ENCODE assay signal across 18 cellular contexts in the genomic region with DNA sequence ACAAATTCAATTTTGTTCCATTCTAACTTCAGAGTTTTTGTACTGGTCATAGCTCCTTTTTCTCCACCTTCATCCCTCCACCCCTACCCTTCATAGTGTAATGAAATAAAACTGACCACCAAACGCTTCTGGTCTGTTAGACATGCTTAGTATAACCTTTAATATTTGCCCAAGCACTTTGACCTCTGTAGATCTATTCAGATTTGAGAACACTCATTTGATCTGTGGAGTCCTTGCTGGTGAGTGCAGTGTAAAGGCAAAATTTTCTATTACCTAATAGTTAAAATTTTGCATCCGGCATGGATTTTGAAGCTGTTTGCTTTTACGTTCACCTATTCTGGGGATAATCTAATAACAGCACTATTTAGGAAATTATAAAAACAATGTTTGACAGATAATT. TPM values are rescaled to one million over a fixed set of nuclear protein-coding genes. Genes with fewer than 3 reads are reported as not detected.
DNase-seq lines count a peak whose midpoint lies in the region; ATAC-seq, FAIRE-seq and TF ChIP-seq lines count a peak whose summit lies in the region.
"Had no signal": no experiment of that assay in that cellular context is flagged by ENCODE, and none has a peak within 500 bp of the region (broad histone marks: within the 10 kb centered on the region; RNA-seq: fewer than 3 reads in every experiment).

No MANE protein-coding gene starts in this region.

- no TSS peak for BruUV-seq in K562 (replicated peaks; lab: Mats Ljungman, UMichigan)

- H3K4me3 ChIP-seq in K562 (no peak overlapping the region), right lobe of liver (no peak overlapping the region), prostate gland (no peak overlapping the region), transverse colon (peak overlapping the region in 1 of 4 donors; percentile 18), mucosa of descending colon (no peak overlapping the region)
- H3K4me3 ChIP-seq: A549, GM23338 had no signal

- no peak for TF ChIP-seq EP300 in K562 (IDR thresholded peaks at IDR 0.05; ENCODE audit: low read length)
- no peak for TF ChIP-seq EP300 in transverse colon (IDR thresholded peaks at IDR 0.05; ENCODE audit: low read depth)

- TF ChIP-seq CTCF in K562 (IDR thresholded peaks at IDR 0.05 in 2 of 3, conservative IDR thresholded peaks at IDR 0.05 in 1 of 3; ENCODE audit: insufficient read depth in 2 of 3, low read depth in 1 of 3, low read length in 3 of 3) = no peak
- TF ChIP-seq CTCF in right lobe of liver (IDR thresholded peaks at IDR 0.05) = no peak
- TF ChIP-seq CTCF in prostate gland (IDR thresholded peaks at IDR 0.05) = no peak
- TF ChIP-seq CTCF in transverse colon (IDR thresholded peaks at IDR 0.05) = no peak
- TF ChIP-seq CTCF in mucosa of descending colon (IDR thresholded peaks at IDR 0.05) = no peak

- H3K9me3 ChIP-seq in K562 (replicated peaks; ENCODE audit: control insufficient read depth, insufficient read depth, low read depth, low read length) (no peaks in the 10 kb centered on the region), right lobe of liver (no peaks in the 10 kb centered on the region), prostate gland (no peaks in the 10 kb centered on the region), transverse colon (no peaks in the 10 kb centered on the region), mucosa of descending colon (no peaks in the 10 kb centered on the region)
- H3K9me3 ChIP-seq: A549, BE2C had no signal

- peaks cover 51% of the 10 kb centered on the region; the same call in 2 of the 3 replicates for H3K36me3 ChIP-seq in K562 (ENCODE audit: control insufficient read depth, insufficient read depth, low read length)
- H3K36me3 ChIP-seq in right lobe of liver = no peaks in the 10 kb centered on the region
- H3K36me3 ChIP-seq in prostate gland = no peaks in the 10 kb centered on the region
- no peaks in the 10 kb centered on the region for H3K36me3 ChIP-seq in transverse colon
- no peaks in the 10 kb centered on the region for H3K36me3 ChIP-seq in mucosa of descending colon (ENCODE audit: low read depth)
- H3K36me3 ChIP-seq: BE2C had no signal

- no peaks in the 10 kb centered on the region for H3K36me3 Mint-ChIP-seq in activated T-helper 1 cell treated with anti-CD3 and anti-CD28 coated beads, Interleukin-12 subunit alpha, Interleukin-12 subunit beta, Interleukin-2, Interleukin-4 antibody, amounts not matched to agents 30 ng/mL and 10 ng/mL and 1 ng/mL, durations not matched to agents 14 hours and 24 hours and 36 hours (ENCODE audit: low read depth)

- H3K27ac ChIP-seq in K562 (ENCODE audit: extremely low read depth, low read depth, low read length) (no peak overlapping the region), right lobe of liver (peak overlapping the region in 1 of 3 donors; percentile 33), prostate gland (peak overlapping the region; percentile 52 to 56), transverse colon (peak overlapping the region; percentile 54 to 79 (median 70))
- H3K27ac ChIP-seq: A549, C4-2B had no signal

- H3K27me3 ChIP-seq in K562 (ENCODE audit: control insufficient read depth in 2 of 2, insufficient read depth in 2 of 2, low read length in 2 of 2) (no peaks in the 10 kb centered on the region), right lobe of liver (no peaks in the 10 kb centered on the region), prostate gland (replicated peaks; ENCODE audit: insufficient read depth) (no peaks in the 10 kb centered on the region), transverse colon (no peaks in the 10 kb centered on the region)
- H3K27me3 ChIP-seq: BE2C had no signal

- H4K20me1 ChIP-seq in K562 (replicated peaks; ENCODE audit: control insufficient read depth, insufficient read depth, low read length) = no peaks in the 10 kb centered on the region

- CTCF ChIA-PET in K562 (lab: Yijun Ruan, JAX; ENCODE audit: low intra/inter-chr PET ratio) = no interaction called here

- POLR2A ChIA-PET in K562 (lab: Yijun Ruan, JAX) = interaction anchor here (0.5 to 3.8 kb wide), 5 partner anchors 8 to 488 kb away, joined by 3 to 16 read pairs (median 4); no protein-coding TSS in a partner anchor

- no peak for ATAC-seq in K562
- ATAC-seq in right lobe of liver = peak; percentile 87 to 92 (median 90)
- ATAC-seq in mucosa of descending colon = no peak
- ATAC-seq: A549, GM23338 had no signal

- in situ Hi-C loops in K562 (cut with MboI) = no loop called here
- in situ Hi-C loops in transverse colon (cut with MboI; ENCODE audit: low pct_ligation_motif_present in 1 of 4, low pct_unique_long_range_greater_than_20kb in 1 of 4, low sequenced_read_pairs in 3 of 4) = no loop called here

- H3K9ac ChIP-seq in K562 (ENCODE audit: insufficient read depth in 1 of 2, low read depth in 2 of 2, low read length in 2 of 2) = no peak overlapping the region

- no peak for TF ChIP-seq RAD21 in K562 (CRISPR knock-in tag; conservative IDR thresholded peaks at IDR 0.05 in 1 of 2, IDR thresholded peaks at IDR 0.05 in 1 of 2)

- peaks cover 15% of the 10 kb centered on the region for H3K4me1 Mint-ChIP-seq in activated T-helper 1 cell treated with anti-CD3 and anti-CD28 coated beads, Interleukin-12 subunit alpha, Interleukin-12 subunit beta, Interleukin-2, Interleukin-4 antibody, amounts not matched to agents 30 ng/mL and 10 ng/mL and 1 ng/mL, durations not matched to agents 14 hours and 24 hours and 36 hours (ENCODE audit: low read depth)

- no peak overlapping the region for H2AFZ ChIP-seq in K562 (ENCODE audit: low read depth, low read length)
- H2AFZ ChIP-seq: GM23338 had no signal

- H3K4me3 Mint-ChIP-seq in activated T-helper 1 cell treated with anti-CD3 and anti-CD28 coated beads, Interleukin-12 subunit alpha, Interleukin-12 subunit beta, Interleukin-2, Interleukin-4 antibody, amounts not matched to agents 30 ng/mL and 10 ng/mL and 1 ng/mL, durations not matched to agents 14 hours and 24 hours and 36 hours = no peak overlapping the region
- H3K4me3 Mint-ChIP-seq: CD4-positive, alpha-beta memory T cell; GM23338 had no signal

- H3K27ac Mint-ChIP-seq in activated T-helper 1 cell treated with anti-CD3 and anti-CD28 coated beads, Interleukin-12 subunit alpha, Interleukin-12 subunit beta, Interleukin-2, Interleukin-4 antibody, amounts not matched to agents 30 ng/mL and 10 ng/mL and 1 ng/mL, durations not matched to agents 14 hours and 24 hours and 36 hours = no peak overlapping the region
- H3K27ac Mint-ChIP-seq: GM23338 had no signal

- 0 out of 2 replicates have a peak, but pooled peaks have one; percentile 3 for TF ChIP-seq POLR2A in K562 (conservative IDR thresholded peaks at IDR 0.05)
- TF ChIP-seq POLR2A in right lobe of liver (IDR thresholded peaks at IDR 0.05) = no peak
- no peak for TF ChIP-seq POLR2A in prostate gland (IDR thresholded peaks at IDR 0.05)
- TF ChIP-seq POLR2A in transverse colon (IDR thresholded peaks at IDR 0.05) = no peak

- H3K27me3 Mint-ChIP-seq in activated T-helper 1 cell treated with anti-CD3 and anti-CD28 coated beads, Interleukin-12 subunit alpha, Interleukin-12 subunit beta, Interleukin-2, Interleukin-4 antibody, amounts not matched to agents 30 ng/mL and 10 ng/mL and 1 ng/mL, durations not matched to agents 14 hours and 24 hours and 36 hours (ENCODE audit: insufficient read depth) = no peaks in the 10 kb centered on the region
- H3K27me3 Mint-ChIP-seq: CD4-positive, alpha-beta memory T cell had no signal

- WGBS in K562 (ENCODE audit: insufficient coverage, low coverage, missing lambda C conversion rate) = 78% methylated on average over 3 of the region's 3 CpGs
- WGBS in right lobe of liver (ENCODE audit: insufficient coverage, low coverage, low lambda C conversion rate, missing lambda C conversion rate) = 25% methylated on average over 3 of the region's 3 CpGs
- WGBS in prostate gland = 78% methylated on average over 3 of the region's 3 CpGs
- WGBS in transverse colon (ENCODE audit: low coverage in 1 of 2), 2 donors = 75 to 84% methylated on average over 3 of the region's 3 CpGs

- no peaks in the 10 kb centered on the region for H3K9me1 ChIP-seq in K562 (ENCODE audit: control insufficient read depth, insufficient read depth, low read length)

- no peak overlapping the region for H3K4me2 ChIP-seq in K562 (ENCODE audit: insufficient read depth, low read length)
- H3K4me2 ChIP-seq: A549, GM23338 had no signal

- FAIRE-seq in K562 (lab: Jason Lieb, UNC) = no peak
- FAIRE-seq: A549, G401.6, GM12892 had no signal

- DNase-seq in K562 (ENCODE audit: extremely low read depth in 1 of 4, low spot score in 3 of 4) = no peak
- DNase-seq in right lobe of liver = no peak
- no peak for DNase-seq in prostate gland (ENCODE audit: low spot score)
- DNase-seq in transverse colon = no peak
- no peak for DNase-seq in mucosa of descending colon
- no peak for DNase-seq in midbrain (lab: John Stamatoyannopoulos, UW)
- no peak for DNase-seq in activated T-helper 1 cell treated with anti-CD3 and anti-CD28 coated beads, Interleukin-12 subunit alpha, Interleukin-12 subunit beta, Interleukin-2, Interleukin-4 antibody, amounts not matched to agents 30 ng/mL and 10 ng/mL and 1 ng/mL, durations not matched to agents 14 hours and 24 hours and 36 hours (ENCODE audit: low spot score)
- DNase-seq: BE2C; CD4-positive, alpha-beta memory T cell; DMS79 treated with DMSO at 0.1 percent for 48 hours; EL; H7 had no signal

- intact Hi-C loops in K562 (cut with micrococcal nuclease) (no loop called here), right lobe of liver (cut with DNase I) (no loop called here), prostate gland (cut with DNase I) (loop anchor here (2.0 kb wide), 1 partner anchor 38 kb away; no protein-coding TSS in a partner anchor), transverse colon (cut with DNase I; ENCODE audit: low total_unique reads) (no loop called here), mucosa of descending colon (cut with DNase I, micrococcal nuclease) (no loop called here)
- intact Hi-C loops in activated T-helper 1 cell treated with anti-CD3 and anti-CD28 coated beads, Interleukin-12 subunit alpha, Interleukin-12 subunit beta, Interleukin-2, Interleukin-4 antibody, amounts not matched to agents 30 ng/mL and 10 ng/mL and 1 ng/mL, durations not matched to agents 14 hours and 24 hours and 36 hours (cut with micrococcal nuclease) = no loop called here

- no peaks in the 10 kb centered on the region for H3K79me2 ChIP-seq in K562 (ENCODE audit: control insufficient read depth, insufficient read depth, low read length)

- H3K4me1 ChIP-seq in K562 (replicated peaks in 1 of 2; ENCODE audit: control insufficient read depth in 2 of 2, insufficient read depth in 2 of 2, low read length in 2 of 2) = peaks cover 0 to 14% of the 10 kb centered on the region in 2 experiments; a peak in 2 of 5 replicates
- peaks cover 0 to 14% (median 4%) of the 10 kb centered on the region in 4 donors for H3K4me1 ChIP-seq in right lobe of liver
- H3K4me1 ChIP-seq in prostate gland (replicated peaks) = no peaks in the 10 kb centered on the region
- H3K4me1 ChIP-seq in transverse colon = peaks cover 0 to 9% (median 0%) of the 10 kb centered on the region in 4 donors
- no peaks in the 10 kb centered on the region for H3K4me1 ChIP-seq in mucosa of descending colon (ENCODE audit: low read depth)
- H3K4me1 ChIP-seq: A549, BE2C had no signal

- no peaks in the 10 kb centered on the region for H3K9me3 Mint-ChIP-seq in activated T-helper 1 cell treated with anti-CD3 and anti-CD28 coated beads, Interleukin-12 subunit alpha, Interleukin-12 subunit beta, Interleukin-2, Interleukin-4 antibody, amounts not matched to agents 30 ng/mL and 10 ng/mL and 1 ng/mL, durations not matched to agents 14 hours and 24 hours and 36 hours
- H3K9me3 Mint-ChIP-seq: GM23338 had no signal

RNA-seq across cellular contexts. Expression of a gene that starts 41.2 kb away (rescaled TPM):
- 0.58 and 0.62 TPM in 2 replicates for total RNA-seq in K562 (2011; cell fraction: chromatin; rRNA removed; ENCODE audit: low replicate concordance)
- total RNA-seq in K562 (2011; cell fraction: nucleolus; rRNA removed) = 0.26 and 0.33 TPM in 2 replicates
- 0.59 and 0.61 TPM in 2 replicates for total RNA-seq in K562 (2011; cell fraction: nucleoplasm; rRNA removed)
- total RNA-seq in K562 (2014; rRNA removed) (not detected in 2 replicates), K562 (2014; rRNA removed; fragmentation: Illumina TruSeq; extraction: Trizol) (0.04 TPM in 1 of 2 replicates, not detected in the other), K562 (2015; rRNA removed; fragmentation: Illumina TruSeq; extraction: Trizol) (0.11 TPM in 1 of 2 replicates, not detected in the other), K562 (2021) (0.11 and 0.13 TPM in 2 replicates), right lobe of liver (1 to 10 TPM in 4 of 6 experiments, under 1 TPM in 2; 0.83 to 4.5 (median 1.4) TPM), prostate gland (10 to 100 TPM; 13.0 to 58.0 TPM), transverse colon (1 to 10 TPM; 1.6 to 7.5 (median 4.2) TPM), mucosa of descending colon (10 to 100 TPM in 1 of 3 donors, 1 to 10 TPM in 1, under 1 TPM in 1; 0.90 to 33.9 (median 3.9) TPM)
- polyA plus RNA-seq in K562 (2011; rRNA removed) (0.07 and 0.08 TPM in 2 replicates), K562 (2014; fragmentation: Illumina TruSeq; extraction: Trizol) (0.06 and 0.10 TPM in 2 replicates), K562 (2014; fragmentation: Nextera tagmentation; extraction: Ambion mirVana) (under 1 TPM; 0.30 to 0.35 TPM), K562 (2014; rRNA removed) (0.09 and 0.13 TPM in 2 replicates)
- polyA plus RNA-seq in K562 (2011; cell fraction: cytosol; rRNA removed) = 0.04 and 0.09 TPM in 2 replicates
- polyA plus RNA-seq in K562 (2011; cell fraction: nucleus; rRNA removed) = 0.47 and 0.80 TPM in 2 replicates
- polyA plus RNA-seq in K562 (2012) = 0.10 and 0.13 TPM in 2 replicates
- polyA minus RNA-seq in K562 (2011; rRNA and poly(A)+ RNA removed) = 0.18 and 0.24 TPM in 2 replicates
- polyA minus RNA-seq in K562 (2011; cell fraction: cytosol; rRNA and poly(A)+ RNA removed) = not detected in 2 replicates
- polyA minus RNA-seq in K562 (2011; cell fraction: nucleus; rRNA and poly(A)+ RNA removed) = 0.11 and 0.13 TPM in 2 replicates
- total RNA-seq in activated T-helper 1 cell treated with anti-CD3 and anti-CD28 coated beads, Interleukin-12 subunit alpha, Interleukin-12 subunit beta, Interleukin-2, Interleukin-4 antibody, amounts not matched to agents 30 ng/mL and 10 ng/mL and 1 ng/mL, durations not matched to agents 14 hours and 24 hours and 36 hours = 0.47 and 0.56 TPM in 2 replicates
- total RNA-seq: CD4-positive, alpha-beta memory T cell; HT-29 had no signal

Comparison
In these comparisons a context has a peak if more than half of its experiments do, and no peak if none do; other contexts are left out.
1. ATAC-seq: peak in right lobe of liver (4 of 4); none in K562 (single experiment) and mucosa of descending colon (single experiment).